Comparison of ENCODE assay signal across 22 cellular contexts in genomic region chr4:8258813-8259212, GRCh38. TPM values are rescaled to one million over a fixed set of nuclear protein-coding genes. Genes with fewer than 3 reads are reported as not detected.
"Had no signal": no experiment of that assay in that cellular context is flagged by ENCODE, and none has a peak within 500 bp of the region (broad histone marks: within the 10 kb centered on the region; RNA-seq: fewer than 3 reads in every experiment).

No MANE protein-coding gene starts in this region.

- DNase-seq: activated B cell treated with CpG ODN at 0.5 μM for 24 hours; activated CD4-positive, alpha-beta memory T cell treated with anti-CD3 and anti-CD28 coated beads for 36 hours; activated CD4-positive, alpha-beta T cell treated with anti-CD3 and anti-CD28 coated beads, Interleukin-2, amount 10 ng/mL, durations not matched to agents 7 days and 5 days; activated CD8-positive, alpha-beta memory T cell treated with anti-CD3 and anti-CD28 coated beads for 24 hours; activated gamma-delta T cell treated with Interleukin-2 at 50 U/mL for 16 hours; activated naive CD4-positive, alpha-beta T cell treated with anti-CD3 and anti-CD28 coated beads, Interleukin-2, amount 50 U/mL, for 16 hours; activated naive CD8-positive, alpha-beta T cell treated with anti-CD3 and anti-CD28 coated beads, Interleukin-2, amount 10 ng/mL, durations not matched to agents 7 days and 5 days; activated T-cell treated with anti-CD3 and anti-CD28 coated beads for 4 hours; activated T-cell treated with anti-CD3 and anti-CD28 coated beads, Interleukin-2, amount 50 U/mL, for 72 hours; adrenal gland; anterior cingulate cortex; cerebellar nuclear complex; Karpas-422; NCI-H1048; NCI-H187; NCI-H446; NCI-H524; NCI-H748 treated with DMSO at 0.1 percent for 48 hours; SIG-M5; T-helper 2 cell; T1000 had no signal

RNA-seq across cellular contexts. Expression of gene HTRA3, which starts 10.7 kb away (rescaled TPM):
- total RNA-seq: activated B cell treated with CpG ODN at 0.5 μM for 24 hours; activated CD4-positive, alpha-beta memory T cell treated with anti-CD3 and anti-CD28 coated beads for 36 hours; activated CD4-positive, alpha-beta T cell treated with anti-CD3 and anti-CD28 coated beads, Interleukin-2, amount 10 ng/mL, durations not matched to agents 7 days and 5 days; activated naive CD8-positive, alpha-beta T cell treated with anti-CD3 and anti-CD28 coated beads, Interleukin-2, amount 10 ng/mL, durations not matched to agents 7 days and 5 days; activated T-cell treated with anti-CD3 and anti-CD28 coated beads, Interleukin-2, amount 50 U/mL, for 72 hours; OCI-LY7 had no signal
